22 cellular contexts compared by ENCODE assay signal in genomic region chr2:32424739-32425138, GRCh38.
DNase-seq lines count a peak whose midpoint lies in the region; ATAC-seq and TF ChIP-seq lines count a peak whose summit lies in the region.
"Had no signal": no experiment of that assay in that cellular context is flagged by ENCODE, and none has a peak within 500 bp of the region (broad histone marks: within the 10 kb centered on the region; RNA-seq: fewer than 3 reads in every experiment).

No MANE protein-coding gene starts in this region.

- H3K36me3 ChIP-seq in trophoblast cell (ENCODE audit: control insufficient read depth in 1 of 2, insufficient read depth in 2 of 2, low read length in 2 of 2), result peaks cover 3 to 4% of the 10 kb centered on the region in 2 experiments
- no peaks in the 10 kb centered on the region for H3K36me3 ChIP-seq in right atrium auricular region

- no peak overlapping the region for H2AK5ac ChIP-seq in trophoblast cell (ENCODE audit: low read length)

- no peak overlapping the region for H4K12ac ChIP-seq in trophoblast cell (ENCODE audit: low read depth, low read length)

- H3K27ac ChIP-seq in trophoblast cell (ENCODE audit: low read depth, low read length) (no peak overlapping the region), right atrium auricular region (no peak overlapping the region)

- no peak overlapping the region for H3K9ac ChIP-seq in trophoblast cell (ENCODE audit: low read length)

- H3K9me3 ChIP-seq in trophoblast cell (ENCODE audit: insufficient read depth, low read depth, low read length) (no peaks in the 10 kb centered on the region), right atrium auricular region (no peaks in the 10 kb centered on the region)

- no peaks in the 10 kb centered on the region for H3K79me1 ChIP-seq in trophoblast cell (ENCODE audit: low read length)

- no peak overlapping the region for H2BK12ac ChIP-seq in trophoblast cell (ENCODE audit: low read length)

- H3K27me3 Mint-ChIP-seq in activated naive CD8-positive, alpha-beta T cell, result no peaks in the 10 kb centered on the region
- H3K27me3 Mint-ChIP-seq in activated naive CD8-positive, alpha-beta T cell treated with anti-CD3 and anti-CD28 coated beads, Interleukin-2, amount 50 U/mL, for 24 hours, result no peaks in the 10 kb centered on the region
- no peaks in the 10 kb centered on the region for H3K27me3 Mint-ChIP-seq in immature natural killer cell (ENCODE audit: low read depth in 3 of 3)
- H3K27me3 Mint-ChIP-seq: B cell; CD4-positive, alpha-beta T cell had no signal

- no peak overlapping the region for H4K91ac ChIP-seq in trophoblast cell (ENCODE audit: low read depth, low read length)

- no peak overlapping the region for H2BK5ac ChIP-seq in trophoblast cell (ENCODE audit: low read depth, low read length, poor library complexity)

- H3K27me3 ChIP-seq in trophoblast cell (ENCODE audit: insufficient read depth, low read length) (no peaks in the 10 kb centered on the region), right atrium auricular region (no peaks in the 10 kb centered on the region)

- no peaks in the 10 kb centered on the region for H3K79me2 ChIP-seq in trophoblast cell (ENCODE audit: control insufficient read depth, insufficient read depth, low read length, poor library complexity)

- no peak for TF ChIP-seq CTCF in astrocyte of the cerebellum (IDR thresholded peaks at IDR 0.05; ENCODE audit: low read depth, low read length, missing control alignments)
- TF ChIP-seq CTCF in right atrium auricular region (IDR thresholded peaks at IDR 0.05), result no peak

- WGBS in trophoblast cell (ENCODE audit: extremely low coverage, insufficient coverage, insufficient read length), result no CpG with 5 or more reads among the region's 5 CpGs

- H3K36me3 Mint-ChIP-seq in activated naive CD8-positive, alpha-beta T cell, result peaks cover 18% of the 10 kb centered on the region
- peaks cover 42% of the 10 kb centered on the region for H3K36me3 Mint-ChIP-seq in activated naive CD8-positive, alpha-beta T cell treated with anti-CD3 and anti-CD28 coated beads, Interleukin-2, amount 50 U/mL, for 24 hours (ENCODE audit: low read depth)
- H3K36me3 Mint-ChIP-seq in immature natural killer cell, result peaks cover 4 to 7% (median 4%) of the 10 kb centered on the region in 3 donors

- peak overlapping the region; percentile 8 for H3K4ac ChIP-seq in trophoblast cell (ENCODE audit: low read depth, low read length)

- peaks cover 65% of the 10 kb centered on the region for H3K4me1 Mint-ChIP-seq in activated naive CD8-positive, alpha-beta T cell (ENCODE audit: low read depth)
- H3K4me1 Mint-ChIP-seq in activated naive CD8-positive, alpha-beta T cell treated with anti-CD3 and anti-CD28 coated beads, Interleukin-2, amount 50 U/mL, for 24 hours, result peaks cover 47% of the 10 kb centered on the region
- H3K4me1 Mint-ChIP-seq in immature natural killer cell, result peaks cover 62 to 94% of the 10 kb centered on the region in 2 donors

- no peak overlapping the region for H3K18ac ChIP-seq in trophoblast cell (ENCODE audit: low read length)

- no peak for ATAC-seq in activated naive CD8-positive, alpha-beta T cell treated with anti-CD3 and anti-CD28 coated beads, Interleukin-2, amount 50 U/mL, for 24 hours
- ATAC-seq: K562 had no signal

- in situ Hi-C loops in astrocyte of the cerebellum (cut with HindIII; ENCODE audit: low sequenced_read_pairs), result no loop called here

- H3K4me2 ChIP-seq in trophoblast cell (ENCODE audit: low read length), result no peak overlapping the region
- H3K4me2 ChIP-seq: GM23338 had no signal

- no peak overlapping the region for H3K27ac Mint-ChIP-seq in activated naive CD8-positive, alpha-beta T cell
- H3K27ac Mint-ChIP-seq in activated naive CD8-positive, alpha-beta T cell treated with anti-CD3 and anti-CD28 coated beads, Interleukin-2, amount 50 U/mL, for 24 hours, result no peak overlapping the region
- peak overlapping the region in 1 of 6 donors; percentile 20 for H3K27ac Mint-ChIP-seq in immature natural killer cell

- DNase-seq in activated naive CD8-positive, alpha-beta T cell treated with anti-CD3 and anti-CD28 coated beads, Interleukin-2, amount 50 U/mL, for 24 hours, result no peak
- DNase-seq in astrocyte of the cerebellum (ENCODE audit: low read depth), result peak; percentile 45
- DNase-seq in immature natural killer cell, result no peak
- DNase-seq in trophoblast cell, result no peak
- DNase-seq in right atrium auricular region (ENCODE audit: low spot score), result no peak
- DNase-seq in NCI-H524 (lab: John Stamatoyannopoulos, UW), result no peak
- DNase-seq in GM03348 (ENCODE audit: low spot score), result no peak
- DNase-seq: 8988T; CD4-positive, alpha-beta T cell; DMS153; GDM1; NCI-H1417; NCI-H187; NCI-H2107; NCI-H510A; NCI-H774; OCI-M1; Right ventricle myocardium superior had no signal

- H3K4me3 Mint-ChIP-seq in activated naive CD8-positive, alpha-beta T cell, result peak overlapping the region; percentile 10
- no peak overlapping the region for H3K4me3 Mint-ChIP-seq in activated naive CD8-positive, alpha-beta T cell treated with anti-CD3 and anti-CD28 coated beads, Interleukin-2, amount 50 U/mL, for 24 hours
- peak overlapping the region; percentile 2 to 55 (median 52) for H3K4me3 Mint-ChIP-seq in immature natural killer cell
- H3K4me3 Mint-ChIP-seq: B cell; CD4-positive, alpha-beta T cell; GM23338 had no signal

- H2AFZ ChIP-seq in trophoblast cell (ENCODE audit: insufficient read depth, low read length, poor library complexity), result no peak overlapping the region
- H2AFZ ChIP-seq: GM23338 had no signal

- no peak overlapping the region for H3K14ac ChIP-seq in trophoblast cell (ENCODE audit: low read length)

- H3K23ac ChIP-seq in trophoblast cell (ENCODE audit: low read length), result no peak overlapping the region

- no peak overlapping the region for H3K4me3 ChIP-seq in astrocyte of the cerebellum (ENCODE audit: low read depth, low read length)
- H3K4me3 ChIP-seq in trophoblast cell (ENCODE audit: low read depth, low read length), result no peak overlapping the region
- H3K4me3 ChIP-seq in right atrium auricular region, result no peak overlapping the region
- H3K4me3 ChIP-seq: GM23338, K562 had no signal

- H2BK120ac ChIP-seq in trophoblast cell (ENCODE audit: insufficient read depth, low read length, poor library complexity), result no peak overlapping the region

- H3K9me3 Mint-ChIP-seq in activated naive CD8-positive, alpha-beta T cell (ENCODE audit: low read depth), result no peaks in the 10 kb centered on the region
- no peaks in the 10 kb centered on the region for H3K9me3 Mint-ChIP-seq in activated naive CD8-positive, alpha-beta T cell treated with anti-CD3 and anti-CD28 coated beads, Interleukin-2, amount 50 U/mL, for 24 hours
- no peaks in the 10 kb centered on the region for H3K9me3 Mint-ChIP-seq in immature natural killer cell
- H3K9me3 Mint-ChIP-seq: CD4-positive, alpha-beta T cell; GM23338 had no signal

- H3K4me1 ChIP-seq in trophoblast cell (ENCODE audit: control insufficient read depth in 1 of 2, insufficient read depth in 2 of 2, low read length in 2 of 2), result peaks cover 3 to 4% of the 10 kb centered on the region in 2 experiments
- peaks cover 0 to 23% of the 10 kb centered on the region in 2 donors for H3K4me1 ChIP-seq in right atrium auricular region

- H4K8ac ChIP-seq in trophoblast cell (ENCODE audit: low read depth, low read length), result no peak overlapping the region
